Comparison of ENCODE assay signal across 21 cellular contexts in genomic region chr9:28810375-28811075, GRCh38.
A peak's percentile ranks its signal among the peaks of the same experiment; 100 is the strongest.
DNase-seq lines count a peak whose midpoint lies in the region; ATAC-seq and TF ChIP-seq lines count a peak whose summit lies in the region.
"Had no signal": no experiment of that assay in that cellular context is flagged by ENCODE, and none has a peak within 500 bp of the region (broad histone marks: within the 10 kb centered on the region; RNA-seq: fewer than 3 reads in every experiment).

No MANE protein-coding gene starts in this region.

- no peak for ATAC-seq in GM18517 (IDR thresholded peaks at IDR 0.05; ENCODE audit: unreplicated experiment)
- ATAC-seq: GM12878, heart right ventricle had no signal

- TF ChIP-seq POLR2A in NB4 (IDR thresholded peaks at IDR 0.05; ENCODE audit: extremely low read depth, insufficient read length), result no peak

- peak; percentile 82 for DNase-seq in A673 (ENCODE audit: low spot score)
- peak; percentile 23 for DNase-seq in NB4 (ENCODE audit: low read depth)
- DNase-seq in astrocyte of the spinal cord (ENCODE audit: low read depth, low spot score), result peak; percentile 84
- DNase-seq in kidney epithelial cell (ENCODE audit: low read depth), result peak; percentile 76
- DNase-seq in stimulated activated CD4-positive, alpha-beta T cell treated with anti-CD3 and anti-CD28 coated beads, Interleukin-15, amount 100 ng/mL, for 24 hours, result no peak
- no peak for DNase-seq in iPS-NIHi7 (ENCODE audit: extremely low spot score)
- no peak for DNase-seq in osteoblast (ENCODE audit: insufficient read length, low spot score, missing footprints)
- DNase-seq: activated CD4-positive, alpha-beta T cell treated with anti-CD3 and anti-CD28 coated beads, Interleukin-2, amount 50 U/mL, for 1 hour; activated naive CD4-positive, alpha-beta T cell treated with Interleukin-2 at 50 U/mL for 16 hours; CD4-positive, alpha-beta T cell; dermis blood vessel endothelial cell; erythroblast; heart right ventricle; islet precursor cell; NCI-H1048; NCI-H774; PC-9; stimulated activated naive CD4-positive, alpha-beta T cell treated with Interleukin-2 at 50 U/mL for 16 hours; trophoblast cell had no signal

- H3K4me1 ChIP-seq in A673 (ENCODE audit: insufficient read depth, low read length, poor library complexity, severe bottlenecking) (peaks cover 52% of the 10 kb centered on the region), osteoblast (ENCODE audit: insufficient read depth, low read length) (no peaks in the 10 kb centered on the region)
- H3K4me1 ChIP-seq: heart right ventricle had no signal

- CTCF ChIA-PET in A673 (lab: Charles Lee), result no interaction called here

- in situ Hi-C loops in astrocyte of the spinal cord (cut with HindIII; ENCODE audit: low sequenced_read_pairs), result no loop called here

- H2AFZ ChIP-seq in osteoblast (ENCODE audit: low read length), result no peak overlapping the region
- H2AFZ ChIP-seq: PC-9 had no signal

- no peak for TF ChIP-seq CTCF in A673 (conservative IDR thresholded peaks at IDR 0.05; ENCODE audit: low read depth, low read length)
- no peak for TF ChIP-seq CTCF in NB4 (IDR thresholded peaks at IDR 0.05; ENCODE audit: low read depth, low read length)
- TF ChIP-seq CTCF in astrocyte of the spinal cord (IDR thresholded peaks at IDR 0.05; ENCODE audit: low read depth, low read length), result no peak
- no peak for TF ChIP-seq CTCF in kidney epithelial cell (IDR thresholded peaks at IDR 0.05; ENCODE audit: insufficient read depth, low read length, poor library complexity, severe bottlenecking)
- no peak for TF ChIP-seq CTCF in osteoblast (IDR thresholded peaks at IDR 0.05; ENCODE audit: extremely low read depth, low read depth, low read length)

- no peak overlapping the region for H3K4me2 ChIP-seq in osteoblast (ENCODE audit: insufficient read depth, low read length)
- H3K4me2 ChIP-seq: PC-9 had no signal

- POLR2A ChIA-PET in A673 (lab: Charles Lee; ENCODE audit: low non-redundant PET), result no interaction called here

- H3K9me3 ChIP-seq in A673 (ENCODE audit: low read depth, low read length, poor library complexity, severe bottlenecking), result no peaks in the 10 kb centered on the region
- no peaks in the 10 kb centered on the region for H3K9me3 ChIP-seq in osteoblast (ENCODE audit: low read depth, low read length)
- H3K9me3 ChIP-seq: heart right ventricle had no signal

- BruUV-seq in A673 (replicated peaks; lab: Mats Ljungman, UMichigan), result no TSS peak

- H3K27ac ChIP-seq in A673 (ENCODE audit: low read depth, low read length, poor library complexity, severe bottlenecking) (peak overlapping the region; percentile 44), osteoblast (ENCODE audit: low read depth, low read length) (no peak overlapping the region)
- H3K27ac ChIP-seq: heart right ventricle, PC-9 had no signal

- intact Hi-C loops in A673 (cut with micrococcal nuclease; ENCODE audit: unreplicated experiment), result no loop called here

- H3K4me3 ChIP-seq in A673 (ENCODE audit: low read depth, low read length, poor library complexity, severe bottlenecking) (no peak overlapping the region), NB4 (ENCODE audit: low read depth, low read length) (no peak overlapping the region), astrocyte of the spinal cord (ENCODE audit: low read depth, low read length) (no peak overlapping the region), kidney epithelial cell (ENCODE audit: low read depth, low read length) (no peak overlapping the region), osteoblast (ENCODE audit: insufficient read depth, low read length) (no peak overlapping the region)
- H3K4me3 ChIP-seq: GM12878, heart right ventricle, PC-9 had no signal

- H3K27me3 ChIP-seq in A673 (replicated peaks; ENCODE audit: insufficient read depth, low read depth, low read length, poor library complexity) (no peaks in the 10 kb centered on the region), kidney epithelial cell (ENCODE audit: control insufficient read depth, insufficient read depth, low read length) (no peaks in the 10 kb centered on the region), osteoblast (ENCODE audit: insufficient read depth, low read length) (no peaks in the 10 kb centered on the region)
- H3K27me3 ChIP-seq: heart right ventricle had no signal

- no peaks in the 10 kb centered on the region for H4K20me1 ChIP-seq in osteoblast (ENCODE audit: insufficient read depth, low read length)

- H3K79me2 ChIP-seq in osteoblast (ENCODE audit: insufficient read depth, low read length), result no peaks in the 10 kb centered on the region

- H3K36me3 ChIP-seq in A673 (ENCODE audit: insufficient read depth, low read length, poor library complexity, severe bottlenecking) (no peaks in the 10 kb centered on the region), kidney epithelial cell (ENCODE audit: control insufficient read depth, insufficient read depth, low read length) (no peaks in the 10 kb centered on the region), osteoblast (ENCODE audit: insufficient read depth, low read length) (no peaks in the 10 kb centered on the region)
- H3K36me3 ChIP-seq: heart right ventricle had no signal

Comparison
In these comparisons a context has a peak if more than half of its experiments do, and no peak if none do; other contexts are left out.
1. DNase-seq: peak in A673 (single experiment), NB4 (single experiment), astrocyte of the spinal cord (single experiment) and kidney epithelial cell (single experiment); none in stimulated activated CD4-positive, alpha-beta T cell treated with anti-CD3 and anti-CD28 coated beads, Interleukin-15, amount 100 ng/mL, for 24 hours (single experiment), iPS-NIHi7 (single experiment) and osteoblast (single experiment).